1 cellular context compared by ENCODE assay signal in genomic region chr16:16181748-16182147, GRCh38. TPM values are rescaled to one million over a fixed set of nuclear protein-coding genes. Genes with fewer than 3 reads are reported as not detected.
"Had no signal": no experiment of that assay in that cellular context is flagged by ENCODE, and none has a peak within 500 bp of the region (broad histone marks: within the 10 kb centered on the region; RNA-seq: fewer than 3 reads in every experiment).

No MANE protein-coding gene starts in this region.

RNA-seq across cellular contexts. Expression of gene ABCC6, which starts 41.5 kb away (rescaled TPM):
- total RNA-seq: foreskin keratinocyte had no signal
